Comparison of ENCODE assay signal across 9 cellular contexts in genomic region chr12:54596526-54596946, GRCh38. TPM values are rescaled to one million over a fixed set of nuclear protein-coding genes. Genes with fewer than 3 reads are reported as not detected.
A peak's percentile ranks its signal among the peaks of the same experiment; 100 is the strongest.
DNase-seq lines count a peak whose midpoint lies in the region; ATAC-seq, FAIRE-seq and TF ChIP-seq lines count a peak whose summit lies in the region.
"Had no signal": no experiment of that assay in that cellular context is flagged by ENCODE, and none has a peak within 500 bp of the region (broad histone marks: within the 10 kb centered on the region; RNA-seq: fewer than 3 reads in every experiment).

No MANE protein-coding gene starts in this region.

- no peaks in the 10 kb centered on the region for H3K4me1 ChIP-seq in HepG2 (ENCODE audit: insufficient read depth, low read length)
- H3K4me1 ChIP-seq: BLaER1 had no signal

- no peaks in the 10 kb centered on the region for H4K20me1 ChIP-seq in HepG2 (ENCODE audit: insufficient read depth, low read length)

- TF ChIP-seq EP300 in HepG2 (IDR thresholded peaks at IDR 0.05; ENCODE audit: low read depth in 2 of 2, low read length in 2 of 2), result no peak
- no peak for TF ChIP-seq EP300 in HepG2 (CRISPR knock-in tag; IDR thresholded peaks at IDR 0.05; ENCODE audit: borderline replicate concordance)

- no peak overlapping the region for H3K27ac ChIP-seq in HepG2 (ENCODE audit: extremely low read length, insufficient read depth, low read length)
- H3K27ac ChIP-seq: BLaER1 had no signal

- no peak overlapping the region for H3K4me2 ChIP-seq in HepG2 (ENCODE audit: low read depth, low read length)
- H3K4me2 ChIP-seq: BLaER1 had no signal

- 2% methylated on average over 3 of the region's 3 CpGs for whole genome bisulfite sequencing in HepG2 (ENCODE audit: low lambda C conversion rate)

- H3K9me3 ChIP-seq in HepG2 (ENCODE audit: low read length), result no peaks in the 10 kb centered on the region
- H3K9me3 ChIP-seq: BLaER1 had no signal

- H3K79me2 ChIP-seq in HepG2 (ENCODE audit: insufficient read depth, low read length), result no peaks in the 10 kb centered on the region

- no peak overlapping the region for H2AFZ ChIP-seq in HepG2 (ENCODE audit: low read length)

- H3K9ac ChIP-seq in HepG2 (ENCODE audit: insufficient read depth, low read depth, low read length), result no peak overlapping the region
- H3K9ac ChIP-seq: BLaER1 had no signal

- in situ Hi-C loops in HepG2 (cut with HindIII; ENCODE audit: extremely low pct_ligation_motif_present, low pct_unique_long_range_greater_than_20kb), result no loop called here

- no peak overlapping the region for H3K4me3 ChIP-seq in HepG2 (replicated peaks in 1 of 3; ENCODE audit: insufficient read depth in 1 of 3, low read depth in 2 of 3, low read length in 3 of 3)
- H3K4me3 ChIP-seq: BLaER1 had no signal

- BruUV-seq in HepG2 (replicated peaks; lab: Mats Ljungman, UMichigan), result no TSS peak

- peaks cover 0 to 35% of the 10 kb centered on the region in 2 experiments; a peak in 3 of 5 replicates for H3K27me3 ChIP-seq in HepG2 (ENCODE audit: control insufficient read depth in 1 of 2, insufficient read depth in 2 of 2, low read length in 2 of 2)
- H3K27me3 ChIP-seq: BLaER1 had no signal

- TF ChIP-seq CTCF in HepG2 (CRISPR knock-in tag; IDR thresholded peaks at IDR 0.05), result peak; percentile 73

- TF ChIP-seq RAD21 in HepG2 (CRISPR knock-in tag; IDR thresholded peaks at IDR 0.05), result no peak

- POLR2A ChIA-PET in HepG2 (lab: Yijun Ruan, JAX), result no interaction called here

- intact Hi-C loops in HepG2 (cut with micrococcal nuclease; ENCODE audit: unreplicated experiment), result loop anchor here (2.0 kb wide), 1 partner anchor 18 kb away; no protein-coding TSS in a partner anchor

- peak; percentile 6 for DNase-seq in NCI-H1436 (lab: John Stamatoyannopoulos, UW)
- DNase-seq in NCI-H1436 treated with DMSO at 0.1 percent for 48 hours (lab: John Stamatoyannopoulos, UW), result no peak
- DNase-seq in NCI-H146 (lab: John Stamatoyannopoulos, UW), result peak; percentile 45
- DNase-seq in activated CD4-positive, alpha-beta T cell treated with anti-CD3 and anti-CD28 coated beads for 4 hours, result peak; percentile 29 to 52
- peak; percentile 62 for DNase-seq in dedifferentiated amniotic fluid mesenchymal stem cell (ENCODE audit: extremely low spot score)
- peak; percentile 40 for DNase-seq in HepG2 (ENCODE audit: low spot score)
- DNase-seq in stimulated activated CD8-positive, alpha-beta memory T cell treated with anti-CD3 and anti-CD28 coated beads, Interleukin-12 subunit alpha, Interleukin-12 subunit beta, amount 100 ng/mL, for 1 hour (ENCODE audit: low read depth), result peak; percentile 24

- ATAC-seq in HepG2 (peak; percentile 88), GM19328 (IDR thresholded peaks at IDR 0.05; ENCODE audit: unreplicated experiment) (no peak)

- FAIRE-seq in HepG2 (lab: Jason Lieb, UNC), result peak; percentile 80

- no peak for TF ChIP-seq POLR2A in HepG2 (IDR thresholded peaks at IDR 0.05; ENCODE audit: insufficient read depth in 1 of 2, low read depth in 2 of 2, low read length in 2 of 2)

- CTCF ChIA-PET in HepG2 (lab: Yijun Ruan, JAX; ENCODE audit: low intra/inter-chr PET ratio, low total read pairs), result interaction anchor here (1.5 kb wide), 1 partner anchor 17 kb away, joined by 8 read pairs; no protein-coding TSS in a partner anchor

- no peaks in the 10 kb centered on the region for H3K36me3 ChIP-seq in HepG2 (replicated peaks in 1 of 2; ENCODE audit: control insufficient read depth in 1 of 2, insufficient read depth in 2 of 2, low read length in 2 of 2)
- H3K36me3 ChIP-seq: BLaER1 had no signal

RNA-seq across cellular contexts. Expression of gene PPP1R1A, which starts 8.1 kb away (rescaled TPM):
- total RNA-seq in HepG2 (2016; rRNA removed; fragmentation: Illumina TruSeq; extraction: Trizol), result 0.20 TPM in 1 of 2 replicates, not detected in the other
- total RNA-seq in HepG2 (2016; cell fraction: cytosol; rRNA removed; fragmentation: Illumina TruSeq; extraction: Trizol; ENCODE audit: low read depth), result 2.0 and 3.3 TPM in 2 replicates
- 0.32 TPM in 1 of 2 replicates, not detected in the other for total RNA-seq in HepG2 (2016; cell fraction: insoluble cytoplasmic fraction; rRNA removed; fragmentation: Illumina TruSeq; extraction: Trizol)
- total RNA-seq in HepG2 (2016; cell fraction: membrane; rRNA removed; fragmentation: Illumina TruSeq; extraction: Trizol), result 2.0 TPM in 2 replicates
- not detected in 2 replicates for total RNA-seq in HepG2 (2016; cell fraction: nucleus; rRNA removed; fragmentation: Illumina TruSeq; extraction: Trizol)
- not detected in 2 replicates for polyA plus RNA-seq in HepG2 (2011; rRNA removed)
- polyA plus RNA-seq in HepG2 (2011; cell fraction: cytosol; rRNA removed), result not detected in 2 replicates
- polyA plus RNA-seq in HepG2 (2011; cell fraction: nucleus; rRNA removed), result not detected in 2 replicates
- not detected in 2 replicates for polyA plus RNA-seq in HepG2 (2012)
- 6.8 and 7.3 TPM in 2 replicates for polyA plus RNA-seq in HepG2 (2016; cell fraction: cytosol; fragmentation: Illumina TruSeq; extraction: Trizol; ENCODE audit: low read depth)
- 0.42 and 0.51 TPM in 2 replicates for polyA plus RNA-seq in HepG2 (2016; cell fraction: insoluble cytoplasmic fraction; fragmentation: Illumina TruSeq; extraction: Trizol; ENCODE audit: low read depth)
- polyA plus RNA-seq in HepG2 (2016; cell fraction: membrane; fragmentation: Illumina TruSeq; extraction: Trizol; ENCODE audit: low read depth), result 3.8 and 4.0 TPM in 2 replicates
- polyA plus RNA-seq in HepG2 (2016; cell fraction: nucleus; fragmentation: Illumina TruSeq; extraction: Trizol; ENCODE audit: insufficient read depth, low read depth), result 0.74 TPM in 1 of 2 replicates, not detected in the other
- polyA minus RNA-seq in HepG2 (2011; rRNA and poly(A)+ RNA removed; ENCODE audit: low replicate concordance), result not detected in 2 replicates
- polyA minus RNA-seq in HepG2 (2011; cell fraction: cytosol; rRNA and poly(A)+ RNA removed), result not detected in 2 replicates
- not detected in 2 replicates for polyA minus RNA-seq in HepG2 (2011; cell fraction: nucleus; rRNA and poly(A)+ RNA removed)

RNA-seq across cellular contexts. Expression of gene LACRT, which starts 38.2 kb away (rescaled TPM):
- not detected in 2 replicates for total RNA-seq in HepG2 (2016; rRNA removed; fragmentation: Illumina TruSeq; extraction: Trizol)
- not detected in 2 replicates for total RNA-seq in HepG2 (2016; cell fraction: cytosol; rRNA removed; fragmentation: Illumina TruSeq; extraction: Trizol; ENCODE audit: low read depth)
- total RNA-seq in HepG2 (2016; cell fraction: insoluble cytoplasmic fraction; rRNA removed; fragmentation: Illumina TruSeq; extraction: Trizol), result not detected in 2 replicates
- not detected in 2 replicates for total RNA-seq in HepG2 (2016; cell fraction: membrane; rRNA removed; fragmentation: Illumina TruSeq; extraction: Trizol)
- total RNA-seq in HepG2 (2016; cell fraction: nucleus; rRNA removed; fragmentation: Illumina TruSeq; extraction: Trizol), result not detected in 2 replicates
- not detected in 2 replicates for polyA plus RNA-seq in HepG2 (2011; rRNA removed)
- not detected in 2 replicates for polyA plus RNA-seq in HepG2 (2011; cell fraction: cytosol; rRNA removed)
- not detected in 2 replicates for polyA plus RNA-seq in HepG2 (2011; cell fraction: nucleus; rRNA removed)
- not detected in 2 replicates for polyA plus RNA-seq in HepG2 (2012)
- polyA plus RNA-seq in HepG2 (2016; cell fraction: cytosol; fragmentation: Illumina TruSeq; extraction: Trizol; ENCODE audit: low read depth), result not detected in 2 replicates
- not detected in 2 replicates for polyA plus RNA-seq in HepG2 (2016; cell fraction: insoluble cytoplasmic fraction; fragmentation: Illumina TruSeq; extraction: Trizol; ENCODE audit: low read depth)
- not detected in 2 replicates for polyA plus RNA-seq in HepG2 (2016; cell fraction: membrane; fragmentation: Illumina TruSeq; extraction: Trizol; ENCODE audit: low read depth)
- not detected in 2 replicates for polyA plus RNA-seq in HepG2 (2016; cell fraction: nucleus; fragmentation: Illumina TruSeq; extraction: Trizol; ENCODE audit: insufficient read depth, low read depth)
- polyA minus RNA-seq in HepG2 (2011; rRNA and poly(A)+ RNA removed; ENCODE audit: low replicate concordance), result not detected in 2 replicates
- not detected in 2 replicates for polyA minus RNA-seq in HepG2 (2011; cell fraction: cytosol; rRNA and poly(A)+ RNA removed)
- not detected in 2 replicates for polyA minus RNA-seq in HepG2 (2011; cell fraction: nucleus; rRNA and poly(A)+ RNA removed)

RNA-seq across cellular contexts. Expression of gene PDE1B, which starts 47.1 kb away (rescaled TPM):
- not detected in 2 replicates for total RNA-seq in HepG2 (2016; rRNA removed; fragmentation: Illumina TruSeq; extraction: Trizol)
- total RNA-seq in HepG2 (2016; cell fraction: cytosol; rRNA removed; fragmentation: Illumina TruSeq; extraction: Trizol; ENCODE audit: low read depth), result not detected in 2 replicates
- not detected in 2 replicates for total RNA-seq in HepG2 (2016; cell fraction: insoluble cytoplasmic fraction; rRNA removed; fragmentation: Illumina TruSeq; extraction: Trizol)
- total RNA-seq in HepG2 (2016; cell fraction: membrane; rRNA removed; fragmentation: Illumina TruSeq; extraction: Trizol), result not detected in 2 replicates
- total RNA-seq in HepG2 (2016; cell fraction: nucleus; rRNA removed; fragmentation: Illumina TruSeq; extraction: Trizol), result not detected in 2 replicates
- not detected in 2 replicates for polyA plus RNA-seq in HepG2 (2011; rRNA removed)
- not detected in 2 replicates for polyA plus RNA-seq in HepG2 (2011; cell fraction: cytosol; rRNA removed)
- polyA plus RNA-seq in HepG2 (2011; cell fraction: nucleus; rRNA removed), result not detected in 2 replicates
- not detected in 2 replicates for polyA plus RNA-seq in HepG2 (2012)
- polyA plus RNA-seq in HepG2 (2016; cell fraction: cytosol; fragmentation: Illumina TruSeq; extraction: Trizol; ENCODE audit: low read depth), result not detected in 2 replicates
- not detected in 2 replicates for polyA plus RNA-seq in HepG2 (2016; cell fraction: insoluble cytoplasmic fraction; fragmentation: Illumina TruSeq; extraction: Trizol; ENCODE audit: low read depth)
- polyA plus RNA-seq in HepG2 (2016; cell fraction: membrane; fragmentation: Illumina TruSeq; extraction: Trizol; ENCODE audit: low read depth), result not detected in 2 replicates
- not detected in 2 replicates for polyA plus RNA-seq in HepG2 (2016; cell fraction: nucleus; fragmentation: Illumina TruSeq; extraction: Trizol; ENCODE audit: insufficient read depth, low read depth)
- not detected in 2 replicates for polyA minus RNA-seq in HepG2 (2011; rRNA and poly(A)+ RNA removed; ENCODE audit: low replicate concordance)
- not detected in 2 replicates for polyA minus RNA-seq in HepG2 (2011; cell fraction: cytosol; rRNA and poly(A)+ RNA removed)
- not detected in 2 replicates for polyA minus RNA-seq in HepG2 (2011; cell fraction: nucleus; rRNA and poly(A)+ RNA removed)

RNA-seq across cellular contexts. Expression of gene DCD, which starts 51.6 kb away (rescaled TPM):
- not detected in 2 replicates for total RNA-seq in HepG2 (2016; rRNA removed; fragmentation: Illumina TruSeq; extraction: Trizol)
- total RNA-seq in HepG2 (2016; cell fraction: cytosol; rRNA removed; fragmentation: Illumina TruSeq; extraction: Trizol; ENCODE audit: low read depth), result not detected in 2 replicates
- total RNA-seq in HepG2 (2016; cell fraction: insoluble cytoplasmic fraction; rRNA removed; fragmentation: Illumina TruSeq; extraction: Trizol), result not detected in 2 replicates
- not detected in 2 replicates for total RNA-seq in HepG2 (2016; cell fraction: membrane; rRNA removed; fragmentation: Illumina TruSeq; extraction: Trizol)
- total RNA-seq in HepG2 (2016; cell fraction: nucleus; rRNA removed; fragmentation: Illumina TruSeq; extraction: Trizol), result not detected in 2 replicates
- polyA plus RNA-seq in HepG2 (2011; rRNA removed), result not detected in 2 replicates
- not detected in 2 replicates for polyA plus RNA-seq in HepG2 (2011; cell fraction: cytosol; rRNA removed)
- not detected in 2 replicates for polyA plus RNA-seq in HepG2 (2011; cell fraction: nucleus; rRNA removed)
- polyA plus RNA-seq in HepG2 (2012), result not detected in 2 replicates
- polyA plus RNA-seq in HepG2 (2016; cell fraction: cytosol; fragmentation: Illumina TruSeq; extraction: Trizol; ENCODE audit: low read depth), result not detected in 2 replicates
- polyA plus RNA-seq in HepG2 (2016; cell fraction: insoluble cytoplasmic fraction; fragmentation: Illumina TruSeq; extraction: Trizol; ENCODE audit: low read depth), result not detected in 2 replicates
- polyA plus RNA-seq in HepG2 (2016; cell fraction: membrane; fragmentation: Illumina TruSeq; extraction: Trizol; ENCODE audit: low read depth), result not detected in 2 replicates
- not detected in 2 replicates for polyA plus RNA-seq in HepG2 (2016; cell fraction: nucleus; fragmentation: Illumina TruSeq; extraction: Trizol; ENCODE audit: insufficient read depth, low read depth)
- polyA minus RNA-seq in HepG2 (2011; rRNA and poly(A)+ RNA removed; ENCODE audit: low replicate concordance), result not detected in 2 replicates
- polyA minus RNA-seq in HepG2 (2011; cell fraction: cytosol; rRNA and poly(A)+ RNA removed), result not detected in 2 replicates
- not detected in 2 replicates for polyA minus RNA-seq in HepG2 (2011; cell fraction: nucleus; rRNA and poly(A)+ RNA removed)
